ENCODE assay signal across 23 cellular contexts in the genomic region with DNA sequence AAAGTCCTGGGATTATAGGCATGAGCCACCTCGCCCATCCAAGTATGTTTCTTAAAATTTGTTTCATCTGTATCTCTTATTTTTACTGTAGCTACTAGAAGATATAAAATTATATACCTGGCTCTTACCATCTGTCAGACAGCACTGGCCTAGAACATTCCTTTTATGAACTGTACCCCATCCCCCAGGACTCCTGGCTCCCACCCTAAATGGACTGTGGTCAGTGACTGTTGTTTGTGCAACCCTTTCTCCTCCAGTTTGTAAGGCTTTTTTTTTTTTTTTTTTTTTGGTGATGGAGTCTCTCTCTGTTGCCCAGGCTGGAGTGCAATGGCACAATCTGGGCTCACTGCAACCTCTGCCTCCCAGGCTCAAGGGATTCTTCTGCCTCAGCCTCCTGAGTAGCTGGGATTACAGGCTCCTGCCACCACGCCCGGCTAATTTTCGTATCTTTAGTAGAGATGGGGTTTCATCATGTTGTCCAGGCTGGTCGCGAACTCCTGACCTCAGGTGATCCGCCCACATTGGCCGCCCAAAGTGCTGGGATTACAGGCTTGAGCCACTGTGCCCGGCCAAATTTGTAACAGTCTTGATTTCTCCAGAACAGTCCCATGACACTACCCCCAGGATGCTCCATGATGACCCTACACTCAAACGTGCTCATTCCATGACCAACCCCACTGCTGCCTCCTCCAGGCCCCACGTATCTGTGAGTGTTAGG. TPM values are rescaled to one million over a fixed set of nuclear protein-coding genes. Genes with fewer than 3 reads are reported as not detected.
DNase-seq lines count a peak whose midpoint lies in the region; ATAC-seq and TF ChIP-seq lines count a peak whose summit lies in the region.
"Had no signal": no experiment of that assay in that cellular context is flagged by ENCODE, and none has a peak within 500 bp of the region (broad histone marks: within the 10 kb centered on the region; RNA-seq: fewer than 3 reads in every experiment).

No MANE protein-coding gene starts in this region.

- H2AK5ac ChIP-seq in IMR-90 (ENCODE audit: low read depth, low read length) = no peak overlapping the region

- H2AFZ ChIP-seq in IMR-90 (replicated peaks; ENCODE audit: low read length, poor library complexity) = no peak overlapping the region

- H3K27ac Mint-ChIP-seq in endodermal cell = no peak overlapping the region
- H3K27ac Mint-ChIP-seq in natural killer cell treated with Interleukin-12 subunit alpha and Interleukin-12 subunit beta and Interleukin-15 and Interleukin-18, amount 100 ng/mL, for 72 hours = no peak overlapping the region
- H3K27ac Mint-ChIP-seq: activated CD4-positive, alpha-beta T cell treated with anti-CD3 and anti-CD28 coated beads, Interleukin-2, amount 10 ng/mL, durations not matched to agents 7 days and 5 days had no signal

- H3K4me3 ChIP-seq in AG10803 (ENCODE audit: low read length) = no peak overlapping the region
- H3K4me3 ChIP-seq in IMR-90 (ENCODE audit: insufficient read depth, low read depth, low read length) = no peak overlapping the region
- no peak overlapping the region for H3K4me3 ChIP-seq in endodermal cell (ENCODE audit: low read length)
- H3K4me3 ChIP-seq: ovary had no signal

- no peak for ATAC-seq in IMR-90 (ENCODE audit: low read depth)
- ATAC-seq in natural killer cell treated with Interleukin-12 subunit alpha and Interleukin-12 subunit beta and Interleukin-15 and Interleukin-18, amount 100 ng/mL, for 72 hours = no peak
- ATAC-seq in HG02884 (IDR thresholded peaks at IDR 0.05; ENCODE audit: unreplicated experiment) = no peak
- ATAC-seq in GM21390 (IDR thresholded peaks at IDR 0.05; ENCODE audit: unreplicated experiment) = no peak
- ATAC-seq: right cardiac atrium had no signal

- no peaks in the 10 kb centered on the region for H3K9me1 ChIP-seq in IMR-90 (ENCODE audit: insufficient read depth, low read length)

- H3K27me3 ChIP-seq in IMR-90 (ENCODE audit: control insufficient read depth, insufficient read depth, low read length) (no peaks in the 10 kb centered on the region), endodermal cell (ENCODE audit: control insufficient read depth, insufficient read depth, low read length, poor library complexity, severe bottlenecking) (no peaks in the 10 kb centered on the region)
- H3K27me3 ChIP-seq: ovary had no signal

- in situ Hi-C loops in IMR-90 (cut with MboI; ENCODE audit: low sequenced_read_pairs) = loop anchor here (25.0 kb wide), 1 partner anchor 357 kb away; a partner anchor contains a TSS

- CTCF ChIA-PET in IMR-90 (lab: Yijun Ruan, JAX) = no interaction called here

- H3K27me3 Mint-ChIP-seq in endodermal cell (ENCODE audit: insufficient read depth) = no peaks in the 10 kb centered on the region
- no peaks in the 10 kb centered on the region for H3K27me3 Mint-ChIP-seq in natural killer cell treated with Interleukin-12 subunit alpha and Interleukin-12 subunit beta and Interleukin-15 and Interleukin-18, amount 100 ng/mL, for 72 hours
- H3K27me3 Mint-ChIP-seq: activated CD4-positive, alpha-beta T cell treated with anti-CD3 and anti-CD28 coated beads, Interleukin-2, amount 10 ng/mL, durations not matched to agents 7 days and 5 days had no signal

- no peak overlapping the region for H2BK15ac ChIP-seq in IMR-90 (ENCODE audit: low read depth, low read length)

- intact Hi-C loops in IMR-90 (cut with micrococcal nuclease) = loop anchor here (10.0 kb wide), 1 partner anchor 240 kb away; a partner anchor contains a TSS

- H3K36me3 ChIP-seq in IMR-90 (ENCODE audit: control insufficient read depth, insufficient read depth, low read length) (peaks cover 40% of the 10 kb centered on the region), endodermal cell (ENCODE audit: control insufficient read depth, insufficient read depth, low read length) (peaks cover 29% of the 10 kb centered on the region)
- H3K36me3 ChIP-seq: ovary had no signal

- H3K14ac ChIP-seq in IMR-90 (replicated peaks; ENCODE audit: low read depth, low read length) = no peak overlapping the region

- H3K18ac ChIP-seq in IMR-90 (ENCODE audit: low read depth, low read length) = no peak overlapping the region

- DNase-seq in AG10803 (ENCODE audit: low read depth) = peak; percentile 35
- no peak for DNase-seq in IMR-90
- no peak for DNase-seq in endodermal cell
- DNase-seq in natural killer cell treated with Interleukin-12 subunit alpha and Interleukin-12 subunit beta and Interleukin-15 and Interleukin-18, amount 100 ng/mL, for 72 hours (ENCODE audit: low spot score) = no peak
- DNase-seq in NCI-H1105 (lab: John Stamatoyannopoulos, UW) = no peak
- no peak for DNase-seq in NCI-H1436 treated with DMSO at 0.1 percent for 48 hours (lab: John Stamatoyannopoulos, UW)
- DNase-seq: activated CD4-positive, alpha-beta T cell treated with anti-CD3 and anti-CD28 coated beads, Interleukin-2, amount 10 ng/mL, durations not matched to agents 7 days and 5 days; activated CD8-positive, alpha-beta memory T cell treated with anti-CD3 and anti-CD28 coated beads, Interleukin-2, amount 50 U/mL, for 48 hours; activated naive CD4-positive, alpha-beta T cell; DMS79 treated with DMSO at 0.1 percent for 48 hours; KG1; NCI-H187 treated with DMSO at 0.1 percent for 48 hours; NCI-H345; OCI-M1; right cardiac atrium; Right ventricle myocardium superior; stimulated activated CD4-positive, alpha-beta T cell treated with anti-CD3 and anti-CD28 coated beads, Interleukin-15, amount 100 ng/mL, for 24 hours had no signal

- POLR2A ChIA-PET in IMR-90 (lab: Charles Lee; ENCODE audit: unreplicated experiment) = no interaction called here

- H3K27ac ChIP-seq in IMR-90 (ENCODE audit: insufficient read depth, low read length) = no peak overlapping the region
- no peak overlapping the region for H3K27ac ChIP-seq in endodermal cell (ENCODE audit: low read depth, low read length)
- H3K27ac ChIP-seq: ovary had no signal

- H2BK20ac ChIP-seq in IMR-90 (ENCODE audit: low read depth, low read length) = no peak overlapping the region

- H4K91ac ChIP-seq in IMR-90 (ENCODE audit: insufficient read depth, low read depth, low read length) = no peak overlapping the region

- H3K4me1 ChIP-seq in IMR-90 (ENCODE audit: control insufficient read depth, insufficient read depth, low read length) (no peaks in the 10 kb centered on the region), endodermal cell (ENCODE audit: control insufficient read depth, insufficient read depth, low read length) (no peaks in the 10 kb centered on the region)

- no peak overlapping the region for H2BK120ac ChIP-seq in IMR-90 (ENCODE audit: low read depth, low read length)

- H3K9me3 ChIP-seq in IMR-90 (ENCODE audit: control insufficient read depth, insufficient read depth, low read length) = no peaks in the 10 kb centered on the region
- H3K9me3 ChIP-seq in endodermal cell (ENCODE audit: control insufficient read depth, low read length) = no peaks in the 10 kb centered on the region
- H3K9me3 ChIP-seq: ovary had no signal

- H2AK9ac ChIP-seq in IMR-90 (replicated peaks; ENCODE audit: low read depth, low read length, poor library complexity) = no peak overlapping the region

- no peak for TF ChIP-seq CTCF in AG10803 (conservative IDR thresholded peaks at IDR 0.05; ENCODE audit: low read length)
- TF ChIP-seq CTCF in IMR-90 (conservative IDR thresholded peaks at IDR 0.05; ENCODE audit: low read depth, low read length) = no peak
- TF ChIP-seq CTCF in endodermal cell (conservative IDR thresholded peaks at IDR 0.05) = no peak

- peaks cover 4 to 29% of the 10 kb centered on the region in 2 experiments for H3K79me1 ChIP-seq in IMR-90 (ENCODE audit: low read depth in 1 of 2, low read length in 2 of 2)

- BruUV-seq in IMR-90 (replicated peaks; lab: Mats Ljungman, UMichigan) = TSS peak; percentile 18

- H2BK5ac ChIP-seq in IMR-90 (ENCODE audit: low read depth, low read length, poor library complexity, severe bottlenecking) = no peak overlapping the region

- no peak overlapping the region for H3K56ac ChIP-seq in IMR-90 (ENCODE audit: extremely low read depth, insufficient read depth, low read length)

- peaks cover 4% of the 10 kb centered on the region; the same call in 1 of the 2 replicates for H4K20me1 ChIP-seq in IMR-90 (ENCODE audit: insufficient read depth, low read length)

- peaks cover 45% of the 10 kb centered on the region for H3K36me3 Mint-ChIP-seq in endodermal cell (ENCODE audit: low read depth)
- peaks cover 11% of the 10 kb centered on the region for H3K36me3 Mint-ChIP-seq in natural killer cell treated with Interleukin-12 subunit alpha and Interleukin-12 subunit beta and Interleukin-15 and Interleukin-18, amount 100 ng/mL, for 72 hours

- H4K8ac ChIP-seq in IMR-90 (ENCODE audit: low read depth in 2 of 2, low read length in 2 of 2) = no peak overlapping the region

- no peak for TF ChIP-seq RAD21 in IMR-90 (IDR thresholded peaks at IDR 0.05; ENCODE audit: low read length)

- H3K9ac ChIP-seq in IMR-90 (ENCODE audit: low read depth, low read length) (no peak overlapping the region), endodermal cell (ENCODE audit: extremely low read depth, low read length, poor library complexity, severe bottlenecking) (no peak overlapping the region)

- TF ChIP-seq POLR2A in IMR-90 (IDR thresholded peaks at IDR 0.05; ENCODE audit: low read depth, low read length) = no peak

- dilution Hi-C loops in IMR-90 (cut with HindIII; ENCODE audit: low sequenced_read_pairs, unreplicated experiment) = no loop called here

- 96% methylated on average over 8 of the region's 11 CpGs; no CpG with 5 or more reads in 1 of the 2 experiments for WGBS in IMR-90 (ENCODE audit: extremely low coverage in 2 of 2, insufficient read length in 1 of 2), 2 experiments
- WGBS in endodermal cell (ENCODE audit: insufficient coverage in 1 of 2, insufficient read length in 1 of 2), 2 experiments = 88 to 95% methylated on average over 8 to 11 of the region's 11 CpGs

- H3K9me3 Mint-ChIP-seq in endodermal cell = no peaks in the 10 kb centered on the region
- H3K9me3 Mint-ChIP-seq in natural killer cell treated with Interleukin-12 subunit alpha and Interleukin-12 subunit beta and Interleukin-15 and Interleukin-18, amount 100 ng/mL, for 72 hours = no peaks in the 10 kb centered on the region
- H3K9me3 Mint-ChIP-seq: activated CD4-positive, alpha-beta T cell treated with anti-CD3 and anti-CD28 coated beads, Interleukin-2, amount 10 ng/mL, durations not matched to agents 7 days and 5 days had no signal

- no peak overlapping the region for H3K4me2 ChIP-seq in IMR-90 (ENCODE audit: low read depth, low read length)

- no peak overlapping the region for H3K23ac ChIP-seq in IMR-90 (ENCODE audit: low read depth, low read length)

- peaks cover 6% of the 10 kb centered on the region for H3K4me1 Mint-ChIP-seq in endodermal cell
- peaks cover 21 to 23% of the 10 kb centered on the region in 2 donors for H3K4me1 Mint-ChIP-seq in natural killer cell treated with Interleukin-12 subunit alpha and Interleukin-12 subunit beta and Interleukin-15 and Interleukin-18, amount 100 ng/mL, for 72 hours (ENCODE audit: low read depth in 2 of 2)

- no peak overlapping the region for H4K5ac ChIP-seq in IMR-90 (ENCODE audit: low read depth, low read length)

- peak overlapping the region; percentile 97 for H3K4me3 Mint-ChIP-seq in endodermal cell
- H3K4me3 Mint-ChIP-seq in natural killer cell treated with Interleukin-12 subunit alpha and Interleukin-12 subunit beta and Interleukin-15 and Interleukin-18, amount 100 ng/mL, for 72 hours = peak overlapping the region; percentile 90

- H3K4ac ChIP-seq in IMR-90 (ENCODE audit: low read depth, low read length) = no peak overlapping the region

RNA-seq across cellular contexts. Expression of a gene that starts 2.5 kb away (rescaled TPM):
- total RNA-seq in IMR-90 (2012; rRNA removed) (7.9 and 24.7 TPM in 2 replicates), endodermal cell (100 to 1,000 TPM; 196 to 229 TPM)
- polyA plus RNA-seq in IMR-90 (2012; rRNA removed) = 85.0 and 104 TPM in 2 replicates
- polyA plus RNA-seq in IMR-90 (2012; cell fraction: cytosol; rRNA removed) = 34.3 and 44.6 TPM in 2 replicates
- 26.0 and 29.8 TPM in 2 replicates for polyA plus RNA-seq in IMR-90 (2012; cell fraction: nucleus; rRNA removed; ENCODE audit: low replicate concordance)
- 194 TPM for polyA plus RNA-seq in endodermal cell (2013, experiment 1 of 2)
- 181 TPM for polyA plus RNA-seq in endodermal cell (2013, experiment 2 of 2)
- 10 to 100 TPM; 70.7 to 78.5 TPM for total RNA-seq in natural killer cell treated with Interleukin-12 subunit alpha and Interleukin-12 subunit beta and Interleukin-15 and Interleukin-18, amount 100 ng/mL, for 72 hours

RNA-seq across cellular contexts. Expression of a gene that starts 4.6 kb away (rescaled TPM):
- not detected in 2 replicates for total RNA-seq in IMR-90 (2012; rRNA removed)
- 0.15 and 0.23 TPM in 2 replicates for polyA plus RNA-seq in IMR-90 (2012; rRNA removed)
- polyA plus RNA-seq in IMR-90 (2012; cell fraction: cytosol; rRNA removed) = 1.2 and 1.3 TPM in 2 replicates
- 1.0 and 1.2 TPM in 2 replicates for polyA plus RNA-seq in IMR-90 (2012; cell fraction: nucleus; rRNA removed; ENCODE audit: low replicate concordance)
- total RNA-seq in endodermal cell = under 1 TPM; 0.20 to 0.44 TPM
- 0.14 TPM for polyA plus RNA-seq in endodermal cell (2013, experiment 1 of 2)
- 0.12 TPM for polyA plus RNA-seq in endodermal cell (2013, experiment 2 of 2)
- total RNA-seq in natural killer cell treated with Interleukin-12 subunit alpha and Interleukin-12 subunit beta and Interleukin-15 and Interleukin-18, amount 100 ng/mL, for 72 hours = 1 to 10 TPM in 1 of 2 donors, under 1 TPM in 1; 0.86 to 1.1 TPM
- total RNA-seq: temporal lobe had no signal

RNA-seq across cellular contexts. Expression of a gene that starts 10.3 kb away (rescaled TPM):
- total RNA-seq in IMR-90 (2012; rRNA removed) = 7.9 and 11.9 TPM in 2 replicates
- polyA plus RNA-seq in IMR-90 (2012; rRNA removed) = 17.1 and 20.9 TPM in 2 replicates
- polyA plus RNA-seq in IMR-90 (2012; cell fraction: cytosol; rRNA removed) = 24.7 and 35.1 TPM in 2 replicates
- 10.1 and 11.1 TPM in 2 replicates for polyA plus RNA-seq in IMR-90 (2012; cell fraction: nucleus; rRNA removed; ENCODE audit: low replicate concordance)
- total RNA-seq in endodermal cell = 10 to 100 TPM; 19.5 to 21.6 TPM
- 19.9 TPM for polyA plus RNA-seq in endodermal cell (2013, experiment 1 of 2)
- polyA plus RNA-seq in endodermal cell (2013, experiment 2 of 2) = 19.7 TPM
- total RNA-seq in natural killer cell treated with Interleukin-12 subunit alpha and Interleukin-12 subunit beta and Interleukin-15 and Interleukin-18, amount 100 ng/mL, for 72 hours = 10 to 100 TPM; 48.3 to 51.7 TPM

RNA-seq across cellular contexts. Expression of a gene that starts 10.4 kb away (rescaled TPM):
- total RNA-seq in IMR-90 (2012; rRNA removed) (66.1 and 66.9 TPM in 2 replicates), endodermal cell (10 to 100 TPM; 79.0 to 85.5 TPM)
- polyA plus RNA-seq in IMR-90 (2012; rRNA removed) = 54.7 and 65.4 TPM in 2 replicates
- polyA plus RNA-seq in IMR-90 (2012; cell fraction: cytosol; rRNA removed) = 55.3 and 76.5 TPM in 2 replicates
- polyA plus RNA-seq in IMR-90 (2012; cell fraction: nucleus; rRNA removed; ENCODE audit: low replicate concordance) = 104 and 152 TPM in 2 replicates
- polyA plus RNA-seq in endodermal cell (2013, experiment 1 of 2) = 59.6 TPM
- 51.4 TPM for polyA plus RNA-seq in endodermal cell (2013, experiment 2 of 2)
- total RNA-seq in natural killer cell treated with Interleukin-12 subunit alpha and Interleukin-12 subunit beta and Interleukin-15 and Interleukin-18, amount 100 ng/mL, for 72 hours = 100 to 1,000 TPM in 1 of 2 donors, 10 to 100 TPM in 1; 89.5 to 110 TPM

RNA-seq across cellular contexts. Expression of a gene that starts 24.0 kb away (rescaled TPM):
- total RNA-seq in IMR-90 (2012; rRNA removed) (not detected in 2 replicates), endodermal cell (not detected)
- polyA plus RNA-seq in IMR-90 (2012; rRNA removed) = not detected in 2 replicates
- polyA plus RNA-seq in IMR-90 (2012; cell fraction: cytosol; rRNA removed) = not detected in 2 replicates
- polyA plus RNA-seq in IMR-90 (2012; cell fraction: nucleus; rRNA removed; ENCODE audit: low replicate concordance) = not detected in 2 replicates
- not detected for polyA plus RNA-seq in endodermal cell (2013, experiment 1 of 2)
- not detected for polyA plus RNA-seq in endodermal cell (2013, experiment 2 of 2)
- total RNA-seq in natural killer cell treated with Interleukin-12 subunit alpha and Interleukin-12 subunit beta and Interleukin-15 and Interleukin-18, amount 100 ng/mL, for 72 hours = not detected
- total RNA-seq: activated CD4-positive, alpha-beta T cell treated with anti-CD3 and anti-CD28 coated beads, Interleukin-2, amount 10 ng/mL, durations not matched to agents 7 days and 5 days; H7; liver; ovary; right cardiac atrium; Right ventricle myocardium superior; temporal lobe had no signal
- polyA plus RNA-seq: liver, ovary, right cardiac atrium had no signal
